Comparison of ENCODE assay signal across 1 cellular context in the genomic region with DNA sequence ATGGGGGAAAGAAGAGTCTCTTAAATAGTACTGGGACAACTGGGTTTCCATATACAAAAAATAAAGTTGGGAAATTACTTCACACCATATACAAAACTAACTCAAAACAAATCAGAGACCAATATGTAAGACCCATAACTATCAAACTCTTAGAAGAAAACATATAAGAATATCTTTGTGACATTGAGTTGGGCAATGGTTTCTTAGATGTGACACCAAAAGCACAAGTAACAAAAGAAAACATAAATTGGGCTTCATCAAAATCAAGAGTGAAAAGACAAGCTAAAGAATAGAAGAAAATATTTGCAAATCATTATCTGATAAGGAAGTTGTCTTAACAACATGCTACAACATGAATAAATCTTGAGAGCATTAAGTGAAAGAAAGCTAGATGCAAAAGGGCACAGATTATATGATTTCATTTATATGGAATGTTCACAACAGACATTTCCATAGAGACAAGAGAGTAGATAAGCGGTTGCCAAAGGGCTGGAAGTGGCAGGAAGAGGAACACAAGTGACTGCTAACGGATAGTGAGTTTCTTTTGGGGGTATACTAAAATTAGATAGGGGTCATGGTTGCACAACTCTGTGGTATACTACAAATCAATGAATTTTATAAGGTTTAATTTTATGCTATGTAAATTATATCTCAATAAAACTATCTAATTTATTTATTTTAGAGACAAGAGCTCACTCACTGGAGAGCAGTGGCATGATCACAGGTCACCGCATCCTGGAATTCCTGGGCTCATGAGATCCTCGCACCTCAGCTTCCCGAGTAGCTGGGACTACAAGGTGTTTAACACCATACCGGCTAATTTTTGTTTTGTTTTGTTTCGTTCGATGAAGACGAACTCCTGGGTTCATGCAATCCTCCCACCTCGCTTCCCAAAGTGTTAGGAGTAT.
TF ChIP-seq lines count a peak whose summit lies in the region.

No MANE protein-coding gene starts in this region.

TF ChIP-seq in HCT116, 20 proteins besides CTCF, POLR2A, EP300 and RAD21:
- TF ChIP-seq SRF (IDR thresholded peaks at IDR 0.05; ENCODE audit: low read depth): no peak
- TF ChIP-seq POLR2AphosphoS5 (IDR thresholded peaks at IDR 0.05; ENCODE audit: low read depth, low read length): no peak
- no peak for TF ChIP-seq FOSL1 (IDR thresholded peaks at IDR 0.05; ENCODE audit: low read depth)
- TF ChIP-seq EZH2 (IDR thresholded peaks at IDR 0.05): no peak
- no peak for TF ChIP-seq EZH2phosphoT487 (IDR thresholded peaks at IDR 0.05; ENCODE audit: borderline replicate concordance)
- TF ChIP-seq CBX3 (IDR thresholded peaks at IDR 0.05; ENCODE audit: low read depth): no peak
- no peak for TF ChIP-seq YY1 (IDR thresholded peaks at IDR 0.05; ENCODE audit: extremely low read depth, insufficient replicate concordance, low read depth, low read length)
- no peak for TF ChIP-seq ZBTB33 (IDR thresholded peaks at IDR 0.05; ENCODE audit: extremely low read depth, insufficient replicate concordance, low read length)
- no peak for TF ChIP-seq CEBPB (IDR thresholded peaks at IDR 0.05; ENCODE audit: low read depth)
